Comparison of ENCODE assay signal across 7 cellular contexts in genomic region chr17:45341389-45342158, GRCh38. TPM values are rescaled to one million over a fixed set of nuclear protein-coding genes. Genes with fewer than 3 reads are reported as not detected.
DNase-seq lines count a peak whose midpoint lies in the region; ATAC-seq, FAIRE-seq and TF ChIP-seq lines count a peak whose summit lies in the region.

No MANE protein-coding gene starts in this region.

- DNase-seq in HS-5 (ENCODE audit: low read depth) (peak; percentile 89), adipocyte (ENCODE audit: low read depth) (peak; percentile 90), iPS DF 19.7 (ENCODE audit: low read depth, low spot score) (peak; percentile 70), suprapubic skin (ENCODE audit: low spot score in 2 of 2) (no peak), T-helper 9 cell (no peak), GM12892 (ENCODE audit: insufficient read length) (no peak)

- peak overlapping the region; percentile 33 for H3K27ac ChIP-seq in suprapubic skin

- H3K9ac ChIP-seq in adipocyte (ENCODE audit: low read length), result peak overlapping the region; percentile 11

- H3K4me1 ChIP-seq in adipocyte (ENCODE audit: control insufficient read depth, insufficient read depth, low read length) (peaks cover 38% of the 10 kb centered on the region), suprapubic skin (peaks cover 42% of the 10 kb centered on the region)

- no peak for TF ChIP-seq EP300 in suprapubic skin (IDR thresholded peaks at IDR 0.05)

- ATAC-seq in GM19324 (IDR thresholded peaks at IDR 0.05; ENCODE audit: low FRiP score, unreplicated experiment), result no peak

- WGBS in suprapubic skin, result 44% methylated on average over 10 of the region's 14 CpGs

- no peak for FAIRE-seq in GM12892 (lab: Jason Lieb, UNC)

- H3K4me3 ChIP-seq in adipocyte (ENCODE audit: low read length) (no peak overlapping the region), suprapubic skin (no peak overlapping the region)

- no peak for TF ChIP-seq CTCF in suprapubic skin (IDR thresholded peaks at IDR 0.05)

- no peaks in the 10 kb centered on the region for H3K27me3 ChIP-seq in adipocyte (replicated peaks; ENCODE audit: control insufficient read depth, insufficient read depth, low read length)
- H3K27me3 ChIP-seq in suprapubic skin, result no peaks in the 10 kb centered on the region

- TF ChIP-seq POLR2A in suprapubic skin (IDR thresholded peaks at IDR 0.05), result no peak
- no peak for TF ChIP-seq POLR2A in GM12892 (IDR thresholded peaks at IDR 0.05; ENCODE audit: low read depth, low read length)

- H3K9me3 ChIP-seq in adipocyte (ENCODE audit: control insufficient read depth, low read length), result no peaks in the 10 kb centered on the region
- H3K9me3 ChIP-seq in suprapubic skin, result no peaks in the 10 kb centered on the region

- H3K36me3 ChIP-seq in adipocyte (ENCODE audit: control insufficient read depth, insufficient read depth, low read length, severe bottlenecking) (no peaks in the 10 kb centered on the region), suprapubic skin (no peaks in the 10 kb centered on the region)

RNA-seq across cellular contexts. Expression of gene MAP3K14, which starts 24.8 kb away (rescaled TPM):
- 10 to 100 TPM in 3 of 4 donors, 1 to 10 TPM in 1; 9.6 to 14.4 (median 11.9) TPM for total RNA-seq in suprapubic skin
- 13.9 TPM for polyA plus RNA-seq in GM12892 (2012; ENCODE audit: missing spikeins)

Comparison
In these comparisons a context has a peak if more than half of its experiments do, and no peak if none do; other contexts are left out.
1. DNase-seq: peak in HS-5 (single experiment), adipocyte (single experiment) and iPS DF 19.7 (single experiment); none in suprapubic skin (0 of 2), T-helper 9 cell (single experiment) and GM12892 (single experiment).